In genomic region chr3:24451461-24452099, GRCh38 we compare ENCODE assay signal across 1 cellular context.
TF ChIP-seq lines count a peak whose summit lies in the region.

No MANE protein-coding gene starts in this region.

TF ChIP-seq in K562, 482 proteins besides CTCF, POLR2A, EP300 and RAD21 (continued from another document):
- TF ChIP-seq RERE (CRISPR knock-in tag; IDR thresholded peaks at IDR 0.05; ENCODE audit: borderline replicate concordance), result no peak
- no peak for TF ChIP-seq FOS (IDR thresholded peaks at IDR 0.05; ENCODE audit: extremely low read depth, insufficient read length)
- TF ChIP-seq SOX6 (IDR thresholded peaks at IDR 0.05), result no peak
- TF ChIP-seq MTA3 (IDR thresholded peaks at IDR 0.05; ENCODE audit: borderline replicate concordance), result no peak
- peak; percentile 69; the same call in 1 of the 2 replicates for TF ChIP-seq CEBPB (tag; IDR thresholded peaks at IDR 0.05)
- no peak for TF ChIP-seq HMGXB4 (CRISPR knock-in tag; IDR thresholded peaks at IDR 0.05)
- no peak for TF ChIP-seq NR2C2 (CRISPR knock-in tag; IDR thresholded peaks at IDR 0.05)
- TF ChIP-seq NR2C2 (tag; IDR thresholded peaks at IDR 0.05), result 0 out of 2 replicates have a peak, but pooled peaks have one; percentile 15
- TF ChIP-seq NR2C1 (IDR thresholded peaks at IDR 0.05), result no peak; the same call in 1 of the 2 replicates
- peak; percentile 50; the same call in 1 of the 2 replicates for TF ChIP-seq NR2C1 (tag; IDR thresholded peaks at IDR 0.05)
- TF ChIP-seq MXI1 (IDR thresholded peaks at IDR 0.05; ENCODE audit: low read depth, low read length), result no peak
- TF ChIP-seq CREB1 (IDR thresholded peaks at IDR 0.05), result no peak
- TF ChIP-seq CREB1 (CRISPR knock-in tag; IDR thresholded peaks at IDR 0.05), result no peak
- TF ChIP-seq ETV5 (CRISPR knock-in tag; IDR thresholded peaks at IDR 0.05; ENCODE audit: low read depth), result no peak
- no peak for TF ChIP-seq HLTF (IDR thresholded peaks at IDR 0.05)
- 0 out of 2 replicates have a peak, but pooled peaks have one; percentile 20 for TF ChIP-seq CBFA2T3 (IDR thresholded peaks at IDR 0.05)
- TF ChIP-seq NCOA6 (IDR thresholded peaks at IDR 0.05), result no peak
- no peak for TF ChIP-seq BMI1 (IDR thresholded peaks at IDR 0.05; ENCODE audit: low read length)
- TF ChIP-seq ZNF165 (CRISPR knock-in tag; IDR thresholded peaks at IDR 0.05; ENCODE audit: borderline replicate concordance), result no peak
- TF ChIP-seq HNRNPK (IDR thresholded peaks at IDR 0.05; ENCODE audit: low read depth, low read length, poor library complexity, severe bottlenecking), result no peak
- peak in 1 of 2 experiments; percentile 44; a peak in 1 of 4 replicates for TF ChIP-seq KDM1A (IDR thresholded peaks at IDR 0.05)
- no peak for TF ChIP-seq FOXJ3 (CRISPR knock-in tag; IDR thresholded peaks at IDR 0.05)
- no peak for TF ChIP-seq ZBTB12 (CRISPR knock-in tag; IDR thresholded peaks at IDR 0.05)
- no peak for TF ChIP-seq ZEB2 (IDR thresholded peaks at IDR 0.05)
